ENCODE assay signal across 21 cellular contexts in genomic region chr18:58829263-58829662, GRCh38. TPM values are rescaled to one million over a fixed set of nuclear protein-coding genes. Genes with fewer than 3 reads are reported as not detected.
DNase-seq lines count a peak whose midpoint lies in the region; ATAC-seq and TF ChIP-seq lines count a peak whose summit lies in the region.
"Had no signal": no experiment of that assay in that cellular context is flagged by ENCODE, and none has a peak within 500 bp of the region (broad histone marks: within the 10 kb centered on the region; RNA-seq: fewer than 3 reads in every experiment).

No MANE protein-coding gene starts in this region.

- POLR2A ChIA-PET in Panc1 (lab: Charles Lee), result no interaction called here

- CTCF ChIA-PET in Panc1 (lab: Charles Lee), result interaction anchor here (0.7 kb wide), 2 partner anchors 27 to 175 kb away, joined by 4 read pairs; no protein-coding TSS in a partner anchor

- peak overlapping the region; percentile 50 for H3K27ac Mint-ChIP-seq in neural crest cell (ENCODE audit: unreplicated experiment)
- H3K27ac Mint-ChIP-seq: CD4-positive, alpha-beta memory T cell; GM23338 had no signal

- TF ChIP-seq CTCF in Panc1 (IDR thresholded peaks at IDR 0.05) (no peak), choroid plexus epithelial cell (conservative IDR thresholded peaks at IDR 0.05; ENCODE audit: low read depth, low read length) (no peak), neural crest cell (conservative IDR thresholded peaks at IDR 0.05) (no peak)

- H3K27me3 Mint-ChIP-seq in neural crest cell (ENCODE audit: low read depth), result no peaks in the 10 kb centered on the region

- no peaks in the 10 kb centered on the region for H3K4me1 ChIP-seq in Panc1 (ENCODE audit: control insufficient read depth, insufficient read depth, low read length)

- intact Hi-C loops in Panc1 (cut with micrococcal nuclease; ENCODE audit: unreplicated experiment), result no loop called here

- DNase-seq in Panc1 (ENCODE audit: low read depth, low spot score) (no peak), choroid plexus epithelial cell (ENCODE audit: low read depth) (peak; percentile 27), neural crest cell (ENCODE audit: low read depth, low spot score) (no peak), stromal cell of bone marrow (ENCODE audit: low read depth) (peak; percentile 20), hippocampal formation (lab: John Stamatoyannopoulos, UW) (no peak), AG08396 (ENCODE audit: low spot score) (no peak)
- no peak for DNase-seq in stimulated activated CD4-positive, alpha-beta T cell treated with anti-CD3 and anti-CD28 coated beads, Interleukin-4, amount 100 ng/mL, for 24 hours
- DNase-seq: CD4-positive, alpha-beta memory T cell; EL; KG1; NCI-H1105 treated with DMSO at 0.1 percent for 48 hours; NCI-H1694; NCI-H2081 treated with DMSO at 0.1 percent for 48 hours; NCI-H748 treated with DMSO at 0.1 percent for 48 hours; Right ventricle myocardium superior had no signal

- H3K4me3 Mint-ChIP-seq in neural crest cell, result no peak overlapping the region
- H3K4me3 Mint-ChIP-seq: CD4-positive, alpha-beta memory T cell; GM23338 had no signal

- H3K36me3 ChIP-seq in Panc1 (ENCODE audit: control insufficient read depth, insufficient read depth, low read length), result no peaks in the 10 kb centered on the region
- H3K36me3 ChIP-seq: BLaER1 had no signal

- peaks cover 3% of the 10 kb centered on the region for H3K36me3 Mint-ChIP-seq in neural crest cell (ENCODE audit: low read depth)
- H3K36me3 Mint-ChIP-seq: CD4-positive, alpha-beta memory T cell had no signal

- H3K27ac ChIP-seq in Panc1 (ENCODE audit: low read length), result peak overlapping the region; percentile 34; the same call in 1 of the 2 replicates
- H3K27ac ChIP-seq: BLaER1 had no signal

- H3K4me3 ChIP-seq in Panc1 (ENCODE audit: low read depth in 2 of 2, low read length in 2 of 2) (no peak overlapping the region), choroid plexus epithelial cell (ENCODE audit: low read depth, low read length) (no peak overlapping the region)
- H3K4me3 ChIP-seq: A549, BLaER1, GM12878, GM23338 had no signal

- ATAC-seq in Panc1 (no peak), HG02885 (IDR thresholded peaks at IDR 0.05; ENCODE audit: poor library complexity, unreplicated experiment) (no peak)
- ATAC-seq: A549, GM12878, GM23338, HCT116 had no signal

- in situ Hi-C loops in Panc1 (cut with HindIII; ENCODE audit: low pct_unique_long_range_greater_than_20kb, low sequenced_read_pairs), result no loop called here

- no peaks in the 10 kb centered on the region for H3K27me3 ChIP-seq in Panc1 (ENCODE audit: control insufficient read depth, insufficient read depth, low read length)
- H3K27me3 ChIP-seq: BLaER1 had no signal

- peaks cover 19% of the 10 kb centered on the region for H3K4me1 Mint-ChIP-seq in neural crest cell

- BruUV-seq in Panc1 (replicated peaks; lab: Mats Ljungman, UMichigan), result no TSS peak

- H3K9me3 Mint-ChIP-seq in neural crest cell, result peaks cover 2% of the 10 kb centered on the region

- H3K9me3 ChIP-seq in Panc1 (ENCODE audit: control insufficient read depth, insufficient read depth, low read depth, low read length), result no peaks in the 10 kb centered on the region
- H3K9me3 ChIP-seq: A549 had no signal

RNA-seq across cellular contexts. Expression of gene ZNF532, which starts 35.4 kb away (rescaled TPM):
- 49.8 TPM for total RNA-seq in Panc1 (2021; ENCODE audit: unreplicated experiment)
- polyA plus RNA-seq in Panc1 (2012; ENCODE audit: insufficient read length), result 33.3 TPM
- 171 and 180 TPM in 2 replicates for total RNA-seq in neural crest cell

Comparison
In these comparisons a context has a peak if more than half of its experiments do, and no peak if none do; other contexts are left out.
1. DNase-seq: peak in choroid plexus epithelial cell (single experiment) and stromal cell of bone marrow (single experiment); none in Panc1 (single experiment), neural crest cell (single experiment), hippocampal formation (0 of 2), AG08396 (single experiment) and stimulated activated CD4-positive, alpha-beta T cell treated with anti-CD3 and anti-CD28 coated beads, Interleukin-4, amount 100 ng/mL, for 24 hours (single experiment).